ENCODE assay signal across 17 cellular contexts in the genomic region with DNA sequence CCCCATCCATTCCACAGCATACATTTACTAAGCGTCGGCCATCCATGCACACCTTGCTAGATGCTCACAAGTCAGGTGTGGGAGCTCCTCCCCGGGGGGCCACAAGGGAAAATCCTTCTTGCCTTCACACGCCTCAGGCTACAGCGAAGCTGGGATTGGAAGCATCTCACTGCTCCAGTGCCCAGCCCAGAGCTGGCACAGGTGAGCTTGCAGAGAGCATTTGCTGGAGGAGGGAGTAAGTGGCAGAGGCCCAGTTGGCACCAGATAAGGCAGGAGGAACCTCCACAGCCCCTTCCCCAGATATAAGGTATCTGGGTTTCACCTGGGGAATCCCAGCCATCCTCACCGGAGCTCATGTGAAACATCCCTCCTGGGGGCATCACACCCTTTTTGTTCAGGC. TPM values are rescaled to one million over a fixed set of nuclear protein-coding genes. Genes with fewer than 3 reads are reported as not detected.
A peak's percentile ranks its signal among the peaks of the same experiment; 100 is the strongest.
DNase-seq lines count a peak whose midpoint lies in the region; ATAC-seq, FAIRE-seq and TF ChIP-seq lines count a peak whose summit lies in the region.
"Had no signal": no experiment of that assay in that cellular context is flagged by ENCODE, and none has a peak within 500 bp of the region (broad histone marks: within the 10 kb centered on the region; RNA-seq: fewer than 3 reads in every experiment).

No MANE protein-coding gene starts in this region.

- peaks cover 38% of the 10 kb centered on the region for H3K4me1 ChIP-seq in body of pancreas
- H3K4me1 ChIP-seq in endothelial cell of umbilical vein (ENCODE audit: control insufficient read depth, extremely low read depth, insufficient read depth, low read length): peaks cover 14% of the 10 kb centered on the region
- peaks cover 8 to 43% (median 37%) of the 10 kb centered on the region in 4 donors for H3K4me1 ChIP-seq in liver (ENCODE audit: control insufficient read depth in 4 of 4, insufficient read depth in 4 of 4, low read length in 3 of 4)
- H3K4me1 ChIP-seq in osteoblast (ENCODE audit: insufficient read depth, low read length): no peaks in the 10 kb centered on the region
- no peaks in the 10 kb centered on the region for H3K4me1 ChIP-seq in foreskin keratinocyte

- TF ChIP-seq CTCF in body of pancreas (IDR thresholded peaks at IDR 0.05) (no peak), endothelial cell of umbilical vein (IDR thresholded peaks at IDR 0.05; ENCODE audit: extremely low read depth in 1 of 2, insufficient read depth in 1 of 2, low read depth in 1 of 2, low read length in 2 of 2) (no peak), liver (IDR thresholded peaks at IDR 0.05; ENCODE audit: low read depth, low read length, missing input control) (no peak), osteoblast (IDR thresholded peaks at IDR 0.05; ENCODE audit: extremely low read depth, low read depth, low read length) (no peak), foreskin keratinocyte (conservative IDR thresholded peaks at IDR 0.05) (no peak)

- H3K27me3 ChIP-seq in body of pancreas (no peaks in the 10 kb centered on the region), endothelial cell of umbilical vein (ENCODE audit: control insufficient read depth in 2 of 2, insufficient read depth in 2 of 2, low read length in 2 of 2) (no peaks in the 10 kb centered on the region), liver (ENCODE audit: control insufficient read depth in 4 of 4, insufficient read depth in 4 of 4, low read length in 3 of 4) (no peaks in the 10 kb centered on the region), osteoblast (ENCODE audit: insufficient read depth, low read length) (no peaks in the 10 kb centered on the region), foreskin keratinocyte (peaks cover 36% of the 10 kb centered on the region)

- BruUV-seq in endothelial cell of umbilical vein (replicated peaks; lab: Mats Ljungman, UMichigan): TSS peak; percentile 11

- H4K20me1 ChIP-seq in endothelial cell of umbilical vein (replicated peaks; ENCODE audit: control insufficient read depth, extremely low read depth, insufficient read depth, low read length) (no peaks in the 10 kb centered on the region), osteoblast (ENCODE audit: insufficient read depth, low read length) (peaks cover 7% of the 10 kb centered on the region)

- H3K27ac ChIP-seq in body of pancreas (peak overlapping the region in 3 of 4 donors; percentile 14 to 28 (median 17)), endothelial cell of umbilical vein (ENCODE audit: insufficient read depth, low read depth, low read length) (no peak overlapping the region), liver (ENCODE audit: low read depth in 1 of 2, low read length in 2 of 2) (peak overlapping the region; percentile 8 to 48), osteoblast (ENCODE audit: low read depth, low read length) (no peak overlapping the region), foreskin keratinocyte (no peak overlapping the region)

- H3K4me3 ChIP-seq in body of pancreas: no peak overlapping the region
- H3K4me3 ChIP-seq in endothelial cell of umbilical vein (replicated peaks in 1 of 3; ENCODE audit: insufficient read depth in 1 of 3, low read depth in 1 of 3, low read length in 3 of 3): no peak overlapping the region
- H3K4me3 ChIP-seq in liver (ENCODE audit: low read depth in 1 of 3, low read length in 3 of 3): no peak overlapping the region
- no peak overlapping the region for H3K4me3 ChIP-seq in osteoblast (ENCODE audit: insufficient read depth, low read length)
- H3K4me3 ChIP-seq: A549, GM23338, HAP-1 had no signal

- no peaks in the 10 kb centered on the region for H3K79me2 ChIP-seq in endothelial cell of umbilical vein (ENCODE audit: control insufficient read depth, insufficient read depth, low read length)
- no peaks in the 10 kb centered on the region for H3K79me2 ChIP-seq in osteoblast (ENCODE audit: insufficient read depth, low read length)

- WGBS in body of pancreas, 2 donors: 70 to 74% methylated on average over 5 to 6 of the region's 6 CpGs
- 58% methylated on average over 6 of the region's 6 CpGs for WGBS in liver

- dilution Hi-C loops in endothelial cell of umbilical vein (cut with MboI; ENCODE audit: extremely low pct_ligation_motif_present, low sequenced_read_pairs): no loop called here

- CTCF ChIA-PET in endothelial cell of umbilical vein (lab: Charles Lee): interaction anchor here (3.1 to 6.5 kb wide), 2 partner anchors 14 to 25 kb away, joined by 12 to 45 read pairs; no protein-coding TSS in a partner anchor

- no peak for TF ChIP-seq POLR2A in body of pancreas (IDR thresholded peaks at IDR 0.05)
- TF ChIP-seq POLR2A in endothelial cell of umbilical vein (IDR thresholded peaks at IDR 0.05; ENCODE audit: low read depth, low read length): no peak

- H3K9me3 ChIP-seq in body of pancreas: no peaks in the 10 kb centered on the region
- no peaks in the 10 kb centered on the region for H3K9me3 ChIP-seq in endothelial cell of umbilical vein (replicated peaks; ENCODE audit: control insufficient read depth, insufficient read depth, low read length)
- no peaks in the 10 kb centered on the region for H3K9me3 ChIP-seq in liver (ENCODE audit: control insufficient read depth in 4 of 4, low read length in 3 of 4)
- no peaks in the 10 kb centered on the region for H3K9me3 ChIP-seq in osteoblast (ENCODE audit: low read depth, low read length)
- H3K9me3 ChIP-seq: A549, Caco-2, HAP-1 had no signal

- H3K4me2 ChIP-seq in endothelial cell of umbilical vein (ENCODE audit: insufficient read depth, low read length): no peak overlapping the region
- no peak overlapping the region for H3K4me2 ChIP-seq in osteoblast (ENCODE audit: insufficient read depth, low read length)
- H3K4me2 ChIP-seq: A549, GM23338 had no signal

- H3K9ac ChIP-seq in endothelial cell of umbilical vein (replicated peaks; ENCODE audit: extremely low read depth, insufficient read depth, low read length) (no peak overlapping the region), liver (ENCODE audit: low read depth in 1 of 2, low read length in 2 of 2) (no peak overlapping the region)

- FAIRE-seq in endothelial cell of umbilical vein (lab: Jason Lieb, UNC): no peak
- FAIRE-seq: A549, G401.6, GM12891 had no signal

- TF ChIP-seq RAD21 in liver (IDR thresholded peaks at IDR 0.05): no peak

- intact Hi-C loops in body of pancreas (cut with DNase I) (no loop called here), endothelial cell of umbilical vein (cut with micrococcal nuclease) (no loop called here), posterior vena cava (cut with DNase I) (no loop called here)

- H3K36me3 ChIP-seq in body of pancreas (replicated peaks in 1 of 2; ENCODE audit: insufficient read depth in 1 of 2, low read depth in 2 of 2): no peaks in the 10 kb centered on the region
- no peaks in the 10 kb centered on the region for H3K36me3 ChIP-seq in endothelial cell of umbilical vein (ENCODE audit: control insufficient read depth in 2 of 2, extremely low read depth in 1 of 2, insufficient read depth in 2 of 2, low read length in 2 of 2)
- H3K36me3 ChIP-seq in liver (ENCODE audit: control insufficient read depth in 4 of 4, insufficient read depth in 3 of 4, low read depth in 1 of 4, low read length in 3 of 4): no peaks in the 10 kb centered on the region
- no peaks in the 10 kb centered on the region for H3K36me3 ChIP-seq in osteoblast (ENCODE audit: insufficient read depth, low read length)
- H3K36me3 ChIP-seq: HAP-1 had no signal

- ATAC-seq in body of pancreas (no peak), foreskin keratinocyte (no peak)
- ATAC-seq: CD8-positive, alpha-beta T cell had no signal

- H3K9me1 ChIP-seq in endothelial cell of umbilical vein (replicated peaks; ENCODE audit: control insufficient read depth, extremely low read depth, insufficient read depth, low read length): no peaks in the 10 kb centered on the region

- DNase-seq in body of pancreas (no peak), endothelial cell of umbilical vein (ENCODE audit: low read depth, low spot score) (no peak), osteoblast (ENCODE audit: insufficient read length, low spot score, missing footprints) (peak; percentile 72), posterior vena cava (ENCODE audit: low spot score) (no peak), hypothalamus (lab: John Stamatoyannopoulos, UW) (no peak), foreskin keratinocyte (no peak)
- DNase-seq: Caco-2; CD8-positive, alpha-beta T cell; DMS 273 treated with DMSO at 0.1 percent for 48 hours; DMS79; EL had no signal

- POLR2A ChIA-PET in endothelial cell of umbilical vein (lab: Charles Lee): interaction anchor here (0.6 kb wide), 1 partner anchor 25 kb away, joined by 15 read pairs; no protein-coding TSS in a partner anchor

- no peak overlapping the region for H2AFZ ChIP-seq in endothelial cell of umbilical vein (ENCODE audit: low read depth, low read length)
- H2AFZ ChIP-seq in osteoblast (ENCODE audit: low read length): no peak overlapping the region
- H2AFZ ChIP-seq: GM23338 had no signal

RNA-seq across cellular contexts. Expression of gene TRPV4, which starts 1.8 kb away (rescaled TPM):
- total RNA-seq in body of pancreas (1 to 10 TPM; 5.2 to 6.3 TPM), endothelial cell of umbilical vein (8.8 and 12.3 TPM in 2 replicates), liver (1 to 10 TPM; 1.3 to 9.6 TPM), osteoblast (3.2 and 5.8 TPM in 2 replicates), posterior vena cava (1 to 10 TPM; 1.1 to 2.0 TPM), foreskin keratinocyte (0.82 and 1.5 TPM in 2 replicates)
- polyA plus RNA-seq in endothelial cell of umbilical vein (22.3 and 24.5 TPM in 2 replicates), liver (1 to 10 TPM; 2.9 to 4.9 TPM), foreskin keratinocyte (0.71 and 1.2 TPM in 2 replicates)
- 11.3 and 12.3 TPM in 2 replicates for polyA plus RNA-seq in endothelial cell of umbilical vein (2011; cell fraction: cytosol; rRNA removed)
- 19.9 and 23.7 TPM in 2 replicates for polyA plus RNA-seq in endothelial cell of umbilical vein (2011; cell fraction: nucleus; rRNA removed)
- 12.3 and 17.2 TPM in 2 replicates for polyA plus RNA-seq in endothelial cell of umbilical vein (2012)
- polyA minus RNA-seq in endothelial cell of umbilical vein: 22.6 and 29.3 TPM in 2 replicates
- not detected for polyA minus RNA-seq in endothelial cell of umbilical vein (2011; cell fraction: cytosol; rRNA and poly(A)+ RNA removed)
- 13.3 and 16.9 TPM in 2 replicates for polyA minus RNA-seq in endothelial cell of umbilical vein (2011; cell fraction: nucleus; rRNA and poly(A)+ RNA removed)
- total RNA-seq: Caco-2; CD8-positive, alpha-beta T cell had no signal

RNA-seq across cellular contexts. Expression of gene GLTP, which starts 49.0 kb away (rescaled TPM):
- total RNA-seq in body of pancreas: 10 to 100 TPM; 21.1 to 27.8 TPM
- total RNA-seq in endothelial cell of umbilical vein: 46.6 and 48.0 TPM in 2 replicates
- polyA plus RNA-seq in endothelial cell of umbilical vein: 20.1 and 21.5 TPM in 2 replicates
- 50.6 and 51.7 TPM in 2 replicates for polyA plus RNA-seq in endothelial cell of umbilical vein (2011; cell fraction: cytosol; rRNA removed)
- polyA plus RNA-seq in endothelial cell of umbilical vein (2011; cell fraction: nucleus; rRNA removed): 10.4 and 16.5 TPM in 2 replicates
- polyA plus RNA-seq in endothelial cell of umbilical vein (2012): 45.2 and 53.0 TPM in 2 replicates
- polyA minus RNA-seq in endothelial cell of umbilical vein: 32.0 and 36.3 TPM in 2 replicates
- polyA minus RNA-seq in endothelial cell of umbilical vein (2011; cell fraction: cytosol; rRNA and poly(A)+ RNA removed): 22.4 TPM
- 6.1 and 6.6 TPM in 2 replicates for polyA minus RNA-seq in endothelial cell of umbilical vein (2011; cell fraction: nucleus; rRNA and poly(A)+ RNA removed)
- 1 to 10 TPM; 8.5 TPM for total RNA-seq in liver
- 10 to 100 TPM in 1 of 2 donors, 1 to 10 TPM in 1; 9.0 to 12.8 TPM for polyA plus RNA-seq in liver
- total RNA-seq in osteoblast: 50.3 and 50.7 TPM in 2 replicates
- 10 to 100 TPM; 34.9 to 36.4 TPM for total RNA-seq in posterior vena cava
- 47.9 and 52.6 TPM in 2 replicates for total RNA-seq in foreskin keratinocyte
- polyA plus RNA-seq in foreskin keratinocyte: 32.6 and 35.4 TPM in 2 replicates

Comparison
In these comparisons a context has a peak if more than half of its experiments do, and no peak if none do; other contexts are left out.
1. H3K27ac ChIP-seq: peak in body of pancreas (3 of 4) and liver (2 of 2); none in endothelial cell of umbilical vein (single experiment), osteoblast (single experiment) and foreskin keratinocyte (single experiment).